ENCODE assay signal across 10 cellular contexts in the genomic region with DNA sequence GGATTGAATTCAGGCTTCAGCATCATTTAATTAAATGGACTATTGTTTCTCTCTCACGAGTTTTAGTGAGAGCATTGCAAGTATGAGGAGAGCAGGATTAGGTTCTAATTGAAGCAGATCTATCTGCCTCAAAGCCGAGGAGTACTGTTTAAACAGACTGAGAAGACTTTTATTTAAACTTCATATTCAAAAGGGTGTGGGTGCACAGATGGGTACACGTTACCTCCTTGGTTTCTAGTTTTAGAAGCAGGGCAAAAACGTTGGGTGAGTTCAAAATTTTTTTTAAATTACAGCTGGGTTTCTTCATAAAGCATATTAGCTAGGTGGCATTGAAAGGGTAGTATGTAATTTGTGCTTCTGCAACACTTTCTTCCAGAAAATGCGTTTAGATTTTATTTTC. TPM values are rescaled to one million over a fixed set of nuclear protein-coding genes. Genes with fewer than 3 reads are reported as not detected.
"Had no signal": no experiment of that assay in that cellular context is flagged by ENCODE, and none has a peak within 500 bp of the region (broad histone marks: within the 10 kb centered on the region; RNA-seq: fewer than 3 reads in every experiment).

No MANE protein-coding gene starts in this region.

- H3K4me3 Mint-ChIP-seq: IgD-negative memory B cell had no signal

- H3K4me2 ChIP-seq: KMS-11 had no signal

- DNase-seq: IMR-90, KBM-7, KG1 had no signal

- H3K27ac Mint-ChIP-seq: IgD-negative memory B cell had no signal

- H3K4me3 ChIP-seq: K562 had no signal

- ATAC-seq: HepG2, K562 had no signal

- H3K4me1 Mint-ChIP-seq: IgD-negative memory B cell had no signal

- H3K27ac ChIP-seq: HL-60, KMS-11 had no signal

RNA-seq across cellular contexts. Expression of a gene that starts 26.5 kb away (rescaled TPM):
- total RNA-seq: HepG2, HT-29, HT1080, IMR-90, K562 had no signal
- polyA plus RNA-seq: HepG2, IgD-negative memory B cell, IMR-90, K562 had no signal
